ENCODE assay signal across 8 cellular contexts in genomic region chr4:14856076-14856926, GRCh38.
DNase-seq lines count a peak whose midpoint lies in the region; ATAC-seq and TF ChIP-seq lines count a peak whose summit lies in the region.

No MANE protein-coding gene starts in this region.

- peaks cover 21% of the 10 kb centered on the region for H3K4me1 Mint-ChIP-seq in activated T-cell treated with anti-CD3 and anti-CD28 coated beads, Interleukin-2, amount 50 U/mL, for 4 hours (ENCODE audit: low read depth)

- no peaks in the 10 kb centered on the region for H3K9me2 ChIP-seq in hepatocyte (replicated peaks; ENCODE audit: insufficient read depth)

- H3K9me3 Mint-ChIP-seq in activated T-cell treated with anti-CD3 and anti-CD28 coated beads, Interleukin-2, amount 50 U/mL, for 4 hours, result no peaks in the 10 kb centered on the region

- 35% methylated on average over 5 of the region's 5 CpGs for WGBS in hepatocyte (ENCODE audit: low lambda C conversion rate, missing lambda C conversion rate)

- no peaks in the 10 kb centered on the region for H3K27me3 ChIP-seq in KMS-11 (ENCODE audit: insufficient read depth, low read depth)
- H3K27me3 ChIP-seq in hepatocyte, result no peaks in the 10 kb centered on the region

- H3K36me3 Mint-ChIP-seq in activated T-cell treated with anti-CD3 and anti-CD28 coated beads, Interleukin-2, amount 50 U/mL, for 4 hours (ENCODE audit: insufficient read depth), result no peaks in the 10 kb centered on the region

- H3K4me2 ChIP-seq in KMS-11 (no peak overlapping the region), hepatocyte (no peak overlapping the region)

- DNase-seq in GM04504 (ENCODE audit: low read depth) (peak; percentile 93), hepatocyte (ENCODE audit: low spot score) (peak; percentile 89), pons (ENCODE audit: low spot score) (no peak), ecto neural progenitor cell (ENCODE audit: low spot score) (no peak)
- peak; percentile 6 for DNase-seq in activated T-cell treated with anti-CD3 and anti-CD28 coated beads, Interleukin-2, amount 50 U/mL, for 4 hours
- peak; percentile 6 for DNase-seq in stimulated activated CD8-positive, alpha-beta memory T cell treated with anti-CD3 and anti-CD28 coated beads, Interleukin-12 subunit alpha, Interleukin-12 subunit beta, amount 100 ng/mL, for 4 hours (ENCODE audit: low read depth)

- H3K36me3 ChIP-seq in KMS-11 (ENCODE audit: insufficient read depth) (no peaks in the 10 kb centered on the region), hepatocyte (replicated peaks; ENCODE audit: insufficient read depth, low read depth) (no peaks in the 10 kb centered on the region)

- H2AFZ ChIP-seq in KMS-11 (ENCODE audit: low read depth), result no peak overlapping the region
- no peak overlapping the region for H2AFZ ChIP-seq in hepatocyte

- no peaks in the 10 kb centered on the region for H3K79me2 ChIP-seq in KMS-11 (ENCODE audit: insufficient read depth, low read depth)
- no peaks in the 10 kb centered on the region for H3K79me2 ChIP-seq in hepatocyte

- no peak overlapping the region for H3K9ac ChIP-seq in KMS-11

- no peaks in the 10 kb centered on the region for H3K9me3 ChIP-seq in hepatocyte (ENCODE audit: low read depth)

- no peak overlapping the region for H3K4me3 Mint-ChIP-seq in activated T-cell treated with anti-CD3 and anti-CD28 coated beads, Interleukin-2, amount 50 U/mL, for 4 hours

- H3K4me1 ChIP-seq in KMS-11 (ENCODE audit: low read depth, poor library complexity, severe bottlenecking), result peaks cover 18% of the 10 kb centered on the region
- H3K4me1 ChIP-seq in hepatocyte (ENCODE audit: insufficient read depth), result peaks cover 6% of the 10 kb centered on the region

- H3K27me3 Mint-ChIP-seq in activated T-cell treated with anti-CD3 and anti-CD28 coated beads, Interleukin-2, amount 50 U/mL, for 4 hours (ENCODE audit: low read depth), result no peaks in the 10 kb centered on the region

- H3K27ac ChIP-seq in KMS-11 (peak overlapping the region; percentile 38), hepatocyte (peak overlapping the region; percentile 92)

- peak; percentile 98 for ATAC-seq in GM21723 (IDR thresholded peaks at IDR 0.05; ENCODE audit: unreplicated experiment)
- ATAC-seq in activated T-cell treated with anti-CD3 and anti-CD28 coated beads, Interleukin-2, amount 50 U/mL, for 4 hours, result peak; percentile 89 to 95

- H3K4me3 ChIP-seq in KMS-11 (IDR thresholded peaks at IDR 0.05; ENCODE audit: insufficient read depth, low read depth, low read length), result no peak overlapping the region
- no peak overlapping the region for H3K4me3 ChIP-seq in hepatocyte

- H4K20me1 ChIP-seq in KMS-11 (ENCODE audit: insufficient read depth), result no peaks in the 10 kb centered on the region
- H4K20me1 ChIP-seq in hepatocyte (ENCODE audit: insufficient read depth, poor library complexity, severe bottlenecking), result no peaks in the 10 kb centered on the region

- TF ChIP-seq CTCF in KMS-11 (conservative IDR thresholded peaks at IDR 0.05; ENCODE audit: low read depth, low read length), result no peak
- no peak for TF ChIP-seq CTCF in hepatocyte (IDR thresholded peaks at IDR 0.05; ENCODE audit: poor library complexity)

Comparison
In these comparisons a context has a peak if more than half of its experiments do, and no peak if none do; other contexts are left out.
1. DNase-seq: peak in GM04504 (single experiment), activated T-cell treated with anti-CD3 and anti-CD28 coated beads, Interleukin-2, amount 50 U/mL, for 4 hours (single experiment), hepatocyte (single experiment) and stimulated activated CD8-positive, alpha-beta memory T cell treated with anti-CD3 and anti-CD28 coated beads, Interleukin-12 subunit alpha, Interleukin-12 subunit beta, amount 100 ng/mL, for 4 hours (single experiment); none in pons (single experiment) and ecto neural progenitor cell (single experiment).